31 cellular contexts compared by ENCODE assay signal in genomic region chr16:2933136-2933535, GRCh38. TPM values are rescaled to one million over a fixed set of nuclear protein-coding genes. Genes with fewer than 3 reads are reported as not detected.
"Had no signal": no experiment of that assay in that cellular context is flagged by ENCODE, and none has a peak within 500 bp of the region (broad histone marks: within the 10 kb centered on the region; RNA-seq: fewer than 3 reads in every experiment).

No MANE protein-coding gene starts in this region.

- H3K9me3 ChIP-seq: adrenal gland, body of pancreas, colonic mucosa, esophagus squamous epithelium, gastroesophageal sphincter, heart right ventricle had no signal

- H3K27ac ChIP-seq: adrenal gland, body of pancreas, colonic mucosa, epithelial cell of prostate, esophagus squamous epithelium, gastroesophageal sphincter, heart right ventricle had no signal

- ATAC-seq: activated CD4-positive, alpha-beta T cell treated with anti-CD3 and anti-CD28 coated beads for 36 hours; activated naive CD8-positive, alpha-beta T cell treated with anti-CD3 and anti-CD28 coated beads, Interleukin-2, amount 50 U/mL, for 24 hours; body of pancreas; gastroesophageal sphincter had no signal

- H3K27me3 ChIP-seq: adrenal gland, body of pancreas, colonic mucosa, esophagus squamous epithelium, gastroesophageal sphincter, heart right ventricle had no signal

- DNase-seq: activated CD4-positive, alpha-beta memory T cell treated with anti-CD3 and anti-CD28 coated beads, Interleukin-2, amount 10 ng/mL, durations not matched to agents 7 days and 5 days; activated CD4-positive, alpha-beta T cell treated with anti-CD3 and anti-CD28 coated beads for 36 hours; activated CD4-positive, alpha-beta T cell treated with anti-CD3 and anti-CD28 coated beads, Interleukin-2, amount 10 ng/mL, durations not matched to agents 24 days and 14 days; activated CD4-positive, CD25-positive, alpha-beta regulatory T cell; activated CD4-positive, CD25-positive, alpha-beta regulatory T cell treated with anti-CD3 and anti-CD28 coated beads, Interleukin-2, amount 50 U/mL, for 72 hours; activated CD8-positive, alpha-beta memory T cell treated with anti-CD3 and anti-CD28 coated beads, Interleukin-2, amount 50 U/mL, for 4 hours; activated effector memory CD4-positive, alpha-beta T cell treated with anti-CD3 and anti-CD28 coated beads, Interleukin-2, amount 50 U/mL, for 16 hours; activated naive CD4-positive, alpha-beta T cell treated with anti-CD3 and anti-CD28 coated beads for 36 hours; activated naive CD8-positive, alpha-beta T cell treated with anti-CD3 and anti-CD28 coated beads for 36 hours; activated naive CD8-positive, alpha-beta T cell treated with anti-CD3 and anti-CD28 coated beads, Interleukin-2, amount 50 U/mL, for 24 hours; activated T-cell treated with anti-CD3 and anti-CD28 coated beads, Interleukin-2, amount 50 U/mL, for 1 hour; activated T-cell treated with anti-CD3 and anti-CD28 coated beads, Interleukin-2, amount 50 U/mL, for 48 hours; adrenal gland; amygdala; aorta; body of pancreas; caudate nucleus; cerebellar nuclear complex; colonic mucosa; effector CD8-positive, alpha-beta T cell; esophagus squamous epithelium; foreskin melanocyte; heart right ventricle; T-helper 2 cell had no signal

- H3K4me1 ChIP-seq: adrenal gland, body of pancreas, colonic mucosa, esophagus squamous epithelium, gastroesophageal sphincter, heart right ventricle had no signal

- H3K4me3 ChIP-seq: adrenal gland, body of pancreas, colonic mucosa, esophagus squamous epithelium, gastroesophageal sphincter, heart right ventricle had no signal

RNA-seq across cellular contexts. Expression of gene KREMEN2, which starts 30.9 kb away (rescaled TPM):
- total RNA-seq: activated CD4-positive, alpha-beta memory T cell treated with anti-CD3 and anti-CD28 coated beads, Interleukin-2, amount 10 ng/mL, durations not matched to agents 7 days and 5 days; activated CD4-positive, alpha-beta T cell treated with anti-CD3 and anti-CD28 coated beads for 36 hours; activated naive CD4-positive, alpha-beta T cell treated with anti-CD3 and anti-CD28 coated beads for 36 hours; activated naive CD8-positive, alpha-beta T cell treated with anti-CD3 and anti-CD28 coated beads for 36 hours; adrenal gland; aorta; dermis microvascular lymphatic vessel endothelial cell; endothelial cell of umbilical vein; fibroblast of lung; gastroesophageal sphincter; glomerular endothelial cell; heart right ventricle; T-helper 1 cell treated with Interleukin-12 subunit alpha and Interleukin-12 subunit beta and Interleukin-4 antibody, amounts not matched to agents 30 ng/mL and 1 ng/mL, for 36 hours had no signal
- polyA plus RNA-seq: adrenal gland, aorta, endothelial cell of umbilical vein, fibroblast of lung, heart right ventricle had no signal
